ENCODE assay signal across 26 cellular contexts in genomic region chr20:40203032-40203431, GRCh38.
"Had no signal": no experiment of that assay in that cellular context is flagged by ENCODE, and none has a peak within 500 bp of the region (broad histone marks: within the 10 kb centered on the region; RNA-seq: fewer than 3 reads in every experiment).

No MANE protein-coding gene starts in this region.

- ATAC-seq: stimulated activated effector memory CD8-positive, alpha-beta T cell treated with anti-CD3 and anti-CD28 coated beads, Interleukin-12 subunit alpha, Interleukin-12 subunit beta, amount 100 ng/mL, for 72 hours; stimulated activated memory B cell treated with anti-CD40 and anti-IgM and Interleukin-4, amounts not matched to agents 10 μg/mL and 1 μg/mL and 100 μg/mL, for 72 hours; stimulated activated naive B cell treated with anti-CD40 and anti-IgM and Interleukin-4, amounts not matched to agents 10 μg/mL and 1 μg/mL and 100 μg/mL, for 72 hours; stimulated activated naive CD8-positive, alpha-beta T cell treated with anti-CD3 and anti-CD28 coated beads, Interleukin-15, amount 100 ng/mL, for 72 hours; stimulated activated naive CD8-positive, alpha-beta T cell treated with anti-CD3 and anti-CD28 coated beads, Interleukin-15, Interleukin-2, amounts not matched to agents 100 U/mL and 50 U/mL, for 24 hours; upper lobe of right lung had no signal

- DNase-seq: stimulated activated CD4-positive, alpha-beta T cell treated with anti-CD3 and anti-CD28 coated beads, Interleukin-2, amount 100 ng/mL, for 48 hours; stimulated activated CD4-positive, alpha-beta T cell treated with anti-CD3 and anti-CD28 coated beads, Interleukin-4, amount 100 ng/mL, for 1 hour; stimulated activated CD4-positive, alpha-beta T cell treated with anti-CD3 and anti-CD28 coated beads, Interleukin-4, amount 100 ng/mL, for 24 hours; stimulated activated CD4-positive, alpha-beta T cell treated with anti-CD3 and anti-CD28 coated beads, Interleukin-4, amount 100 ng/mL, for 4 hours; stimulated activated CD8-positive, alpha-beta memory T cell treated with anti-CD3 and anti-CD28 coated beads, Interleukin-4, amount 100 ng/mL, for 48 hours; stimulated activated naive B cell treated with anti-CD40 and anti-IgM and Interleukin-4, amounts not matched to agents 10 μg/mL and 1 μg/mL and 100 μg/mL, for 72 hours; stimulated activated naive CD4-positive, alpha-beta T cell; stimulated activated naive CD4-positive, alpha-beta T cell treated with Interleukin-2 at 50 U/mL for 16 hours; stimulated activated naive CD8-positive, alpha-beta T cell treated with anti-CD3 and anti-CD28 coated beads, Interleukin-15, amount 100 ng/mL, for 72 hours; stimulated activated naive CD8-positive, alpha-beta T cell treated with anti-CD3 and anti-CD28 coated beads, Interleukin-15, Interleukin-2, amounts not matched to agents 100 U/mL and 50 U/mL, for 24 hours; stomach; substantia nigra; testis; thyroid gland; tibial artery; transverse colon; upper lobe of left lung; upper lobe of right lung; uterus had no signal

- H3K27ac ChIP-seq: stomach, suprapubic skin, testis, thoracic aorta, thyroid gland, tibial artery, tibial nerve, transverse colon, upper lobe of left lung, upper lobe of right lung, uterus, vagina had no signal

- H3K4me3 ChIP-seq: stomach, suprapubic skin, testis, thoracic aorta, thyroid gland, tibial artery, tibial nerve, transverse colon, upper lobe of left lung, upper lobe of right lung, uterus, vagina had no signal

- H3K36me3 ChIP-seq: stomach, suprapubic skin, thoracic aorta, thyroid gland, tibial artery, tibial nerve, transverse colon, upper lobe of left lung, upper lobe of right lung, uterus, vagina had no signal

- FAIRE-seq: urothelium cell line had no signal

- H3K4me1 ChIP-seq: thyroid gland, transverse colon, upper lobe of right lung, uterus, vagina had no signal

- H3K9me3 ChIP-seq: stomach, suprapubic skin, testis, thoracic aorta, thyroid gland, tibial artery, tibial nerve, upper lobe of left lung, upper lobe of right lung, uterus, vagina had no signal

- H3K27me3 ChIP-seq: stomach, suprapubic skin, testis, thyroid gland, tibial artery, tibial nerve, transverse colon, upper lobe of left lung, upper lobe of right lung, uterus, vagina had no signal
